ENCODE assay signal across 1 cellular context in genomic region chr16:27625050-27625697, GRCh38.
TF ChIP-seq lines count a peak whose summit lies in the region.

No MANE protein-coding gene starts in this region.

TF ChIP-seq in HepG2, 621 proteins besides CTCF, POLR2A, EP300 and RAD21 (continued from another document and continues in another):
- TF ChIP-seq ZBTB2 (CRISPR knock-in tag; IDR thresholded peaks at IDR 0.05; ENCODE audit: low read depth) (no peak), MYC (CRISPR knock-in tag; IDR thresholded peaks at IDR 0.05; ENCODE audit: borderline replicate concordance) (no peak), ZFP62 (CRISPR knock-in tag; IDR thresholded peaks at IDR 0.05) (no peak), ZNF841 (CRISPR knock-in tag; IDR thresholded peaks at IDR 0.05; ENCODE audit: borderline replicate concordance) (no peak), SMAD1 (CRISPR knock-in tag; IDR thresholded peaks at IDR 0.05; ENCODE audit: borderline replicate concordance, low read depth) (no peak), ZNF276 (CRISPR knock-in tag; IDR thresholded peaks at IDR 0.05; ENCODE audit: low read depth) (no peak), ZEB1 (IDR thresholded peaks at IDR 0.05; ENCODE audit: insufficient replicate concordance, low read depth) (no peak), ZNF572 (CRISPR knock-in tag; IDR thresholded peaks at IDR 0.05) (no peak), NR2C2 (CRISPR knock-in tag; IDR thresholded peaks at IDR 0.05; ENCODE audit: borderline replicate concordance) (no peak), ZNF615 (CRISPR knock-in tag; IDR thresholded peaks at IDR 0.05; ENCODE audit: borderline replicate concordance) (0 out of 2 replicates have a peak, but pooled peaks have one; percentile 28), RARA (CRISPR knock-in tag; IDR thresholded peaks at IDR 0.05) (0 out of 2 replicates have a peak, but pooled peaks have one; percentile 32), CENPBD1 (CRISPR knock-in tag; IDR thresholded peaks at IDR 0.05; ENCODE audit: borderline replicate concordance, low read depth) (no peak), MLX (CRISPR knock-in tag; IDR thresholded peaks at IDR 0.05) (no peak), WIZ (CRISPR knock-in tag; IDR thresholded peaks at IDR 0.05) (no peak), FOXP1 (IDR thresholded peaks at IDR 0.05) (no peak), FOXP1 (CRISPR knock-in tag; IDR thresholded peaks at IDR 0.05) (peak; percentile 76), HMGA1 (CRISPR knock-in tag; conservative IDR thresholded peaks at IDR 0.05) (no peak), MED8 (CRISPR knock-in tag; IDR thresholded peaks at IDR 0.05; ENCODE audit: insufficient replicate concordance) (no peak), MEIS1 (CRISPR knock-in tag; IDR thresholded peaks at IDR 0.05; ENCODE audit: borderline replicate concordance) (0 out of 2 replicates have a peak, but pooled peaks have one; percentile 17), ZKSCAN8 (CRISPR knock-in tag; IDR thresholded peaks at IDR 0.05; ENCODE audit: borderline replicate concordance) (no peak), ZBTB7A (CRISPR knock-in tag; IDR thresholded peaks at IDR 0.05) (no peak), ZNF672 (CRISPR knock-in tag; IDR thresholded peaks at IDR 0.05) (no peak), ZNF512 (CRISPR knock-in tag; IDR thresholded peaks at IDR 0.05) (no peak), KDM6A (CRISPR knock-in tag; IDR thresholded peaks at IDR 0.05; ENCODE audit: low read depth) (no peak), ZNF772 (CRISPR knock-in tag; IDR thresholded peaks at IDR 0.05) (no peak), ZNF879 (CRISPR knock-in tag; IDR thresholded peaks at IDR 0.05) (no peak), HOXA7 (CRISPR knock-in tag; IDR thresholded peaks at IDR 0.05) (no peak), NFAT5 (CRISPR knock-in tag; IDR thresholded peaks at IDR 0.05) (no peak), HOXA5 (CRISPR knock-in tag; IDR thresholded peaks at IDR 0.05) (0 out of 2 replicates have a peak, but pooled peaks have one; percentile 41), ZNF264 (CRISPR knock-in tag; IDR thresholded peaks at IDR 0.05) (no peak), DPF2 (CRISPR knock-in tag; IDR thresholded peaks at IDR 0.05; ENCODE audit: borderline replicate concordance, low read depth) (no peak), GATAD1 (CRISPR knock-in tag; IDR thresholded peaks at IDR 0.05) (0 out of 2 replicates have a peak, but pooled peaks have one; percentile 27), THAP7 (CRISPR knock-in tag; IDR thresholded peaks at IDR 0.05) (no peak), ZNF605 (CRISPR knock-in tag; IDR thresholded peaks at IDR 0.05) (no peak), ZNF225 (CRISPR knock-in tag; IDR thresholded peaks at IDR 0.05) (no peak), HNRNPUL1 (IDR thresholded peaks at IDR 0.05; ENCODE audit: low read depth, low read length) (no peak), TEAD3 (CRISPR knock-in tag; optimal IDR thresholded peaks at IDR 0.05; ENCODE audit: borderline replicate concordance) (peak; percentile 49), ZNF761 (CRISPR knock-in tag; conservative IDR thresholded peaks at IDR 0.05) (no peak), ZFYVE20 (CRISPR knock-in tag; IDR thresholded peaks at IDR 0.05; ENCODE audit: borderline replicate concordance, low read depth) (no peak), DRAP1 (CRISPR knock-in tag; IDR thresholded peaks at IDR 0.05) (no peak), FOXA3 (CRISPR knock-in tag; IDR thresholded peaks at IDR 0.05) (peak; percentile 61), ZNF30 (CRISPR knock-in tag; IDR thresholded peaks at IDR 0.05) (no peak), KLF16 (CRISPR knock-in tag; IDR thresholded peaks at IDR 0.05) (0 out of 4 replicates have a peak, but pooled peaks of 1 of the 2 experiments have one; percentile 22), TOPORS (CRISPR knock-in tag; IDR thresholded peaks at IDR 0.05) (no peak), JARID2 (CRISPR knock-in tag; IDR thresholded peaks at IDR 0.05; ENCODE audit: insufficient replicate concordance) (no peak), CBX2 (IDR thresholded peaks at IDR 0.05; ENCODE audit: low read depth, low read length) (no peak), CBX2 (CRISPR knock-in tag; IDR thresholded peaks at IDR 0.05; ENCODE audit: low read depth) (no peak), IRF1 (CRISPR knock-in tag; IDR thresholded peaks at IDR 0.05; ENCODE audit: low read depth) (no peak), NCOA2 (CRISPR knock-in tag; IDR thresholded peaks at IDR 0.05) (peak; percentile 31; the same call in 1 of the 2 replicates), ONECUT2 (CRISPR knock-in tag; IDR thresholded peaks at IDR 0.05) (no peak), MXI1 (IDR thresholded peaks at IDR 0.05; ENCODE audit: borderline replicate concordance, low read depth, low read length) (peak; percentile 50; the same call in 1 of the 3 replicates), ZNF230 (CRISPR knock-in tag; IDR thresholded peaks at IDR 0.05) (no peak), ZBTB1 (CRISPR knock-in tag; IDR thresholded peaks at IDR 0.05; ENCODE audit: borderline replicate concordance) (no peak), LCORL (IDR thresholded peaks at IDR 0.05) (no peak), LCORL (CRISPR knock-in tag; IDR thresholded peaks at IDR 0.05) (no peak), IKZF1 (IDR thresholded peaks at IDR 0.05) (no peak), ZSCAN30 (CRISPR knock-in tag; IDR thresholded peaks at IDR 0.05) (no peak)
- TF ChIP-seq, protein P1, sequence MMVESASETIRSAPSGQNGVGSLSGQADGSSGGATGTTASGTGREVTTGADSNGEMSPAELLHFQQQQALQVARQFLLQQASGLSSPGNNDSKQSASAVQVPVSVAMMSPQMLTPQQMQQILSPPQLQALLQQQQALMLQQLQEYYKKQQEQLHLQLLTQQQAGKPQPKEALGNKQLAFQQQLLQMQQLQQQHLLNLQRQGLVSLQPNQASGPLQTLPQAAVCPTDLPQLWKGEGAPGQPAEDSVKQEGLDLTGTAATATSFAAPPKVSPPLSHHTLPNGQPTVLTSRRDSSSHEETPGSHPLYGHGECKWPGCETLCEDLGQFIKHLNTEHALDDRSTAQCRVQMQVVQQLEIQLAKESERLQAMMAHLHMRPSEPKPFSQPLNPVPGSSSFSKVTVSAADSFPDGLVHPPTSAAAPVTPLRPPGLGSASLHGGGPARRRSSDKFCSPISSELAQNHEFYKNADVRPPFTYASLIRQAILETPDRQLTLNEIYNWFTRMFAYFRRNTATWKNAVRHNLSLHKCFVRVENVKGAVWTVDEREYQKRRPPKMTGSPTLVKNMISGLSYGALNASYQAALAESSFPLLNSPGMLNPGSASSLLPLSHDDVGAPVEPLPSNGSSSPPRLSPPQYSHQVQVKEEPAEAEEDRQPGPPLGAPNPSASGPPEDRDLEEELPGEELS (CRISPR knock-in tag; IDR thresholded peaks at IDR 0.05): peak; percentile 82
- TF ChIP-seq, protein P2, sequence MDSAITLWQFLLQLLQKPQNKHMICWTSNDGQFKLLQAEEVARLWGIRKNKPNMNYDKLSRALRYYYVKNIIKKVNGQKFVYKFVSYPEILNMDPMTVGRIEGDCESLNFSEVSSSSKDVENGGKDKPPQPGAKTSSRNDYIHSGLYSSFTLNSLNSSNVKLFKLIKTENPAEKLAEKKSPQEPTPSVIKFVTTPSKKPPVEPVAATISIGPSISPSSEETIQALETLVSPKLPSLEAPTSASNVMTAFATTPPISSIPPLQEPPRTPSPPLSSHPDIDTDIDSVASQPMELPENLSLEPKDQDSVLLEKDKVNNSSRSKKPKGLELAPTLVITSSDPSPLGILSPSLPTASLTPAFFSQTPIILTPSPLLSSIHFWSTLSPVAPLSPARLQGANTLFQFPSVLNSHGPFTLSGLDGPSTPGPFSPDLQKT (CRISPR knock-in tag; IDR thresholded peaks at IDR 0.05; ENCODE audit: borderline replicate concordance): no peak
